9 cellular contexts compared by ENCODE assay signal in genomic region chr19:40689339-40690049, GRCh38. TPM values are rescaled to one million over a fixed set of nuclear protein-coding genes. Genes with fewer than 3 reads are reported as not detected.
DNase-seq lines count a peak whose midpoint lies in the region; ATAC-seq and TF ChIP-seq lines count a peak whose summit lies in the region.
"Had no signal": no experiment of that assay in that cellular context is flagged by ENCODE, and none has a peak within 500 bp of the region (broad histone marks: within the 10 kb centered on the region; RNA-seq: fewer than 3 reads in every experiment).

No MANE protein-coding gene starts in this region.

- H3K9me3 ChIP-seq in SJSA1 (replicated peaks) = no peaks in the 10 kb centered on the region

- DNase-seq in NCI-H1105 treated with DMSO at 0.1 percent for 48 hours (lab: John Stamatoyannopoulos, UW) (peak; percentile 6), NCI-H1105 (lab: John Stamatoyannopoulos, UW) (no peak), SJSA1 (ENCODE audit: low read depth in 1 of 2, low spot score in 2 of 2) (peak; percentile 52 to 71), glutamatergic neuron (peak; percentile 76), skeletal muscle cell (ENCODE audit: low read depth) (no peak), cerebellar nuclear complex (lab: John Stamatoyannopoulos, UW) (no peak), EL (no peak)
- DNase-seq: CD4-positive, CD25-positive, alpha-beta regulatory T cell had no signal

- peaks cover 12% of the 10 kb centered on the region for H3K9me3 Mint-ChIP-seq in glutamatergic neuron (ENCODE audit: unreplicated experiment)
- H3K9me3 Mint-ChIP-seq: CD4-positive, CD25-positive, alpha-beta regulatory T cell had no signal

- peak overlapping the region; percentile 87 for H3K4me3 ChIP-seq in SJSA1
- H3K4me3 ChIP-seq in skeletal muscle cell (ENCODE audit: low read depth, low read length) = peak overlapping the region; percentile 98

- peaks cover 36% of the 10 kb centered on the region for H3K36me3 ChIP-seq in SJSA1

- H3K27me3 Mint-ChIP-seq in glutamatergic neuron (ENCODE audit: unreplicated experiment) = peaks cover 9% of the 10 kb centered on the region
- H3K27me3 Mint-ChIP-seq: CD4-positive, CD25-positive, alpha-beta regulatory T cell had no signal

- H3K27ac ChIP-seq in SJSA1 = peak overlapping the region; percentile 94

- ATAC-seq in GM21723 (IDR thresholded peaks at IDR 0.05; ENCODE audit: unreplicated experiment) = no peak

- H3K4me1 Mint-ChIP-seq in glutamatergic neuron (ENCODE audit: low read depth, unreplicated experiment) = peaks cover 21% of the 10 kb centered on the region

- H3K4me1 ChIP-seq in SJSA1 (replicated peaks) = peaks cover 43% of the 10 kb centered on the region

- H3K27me3 ChIP-seq in SJSA1 (replicated peaks) = no peaks in the 10 kb centered on the region

- H3K36me3 Mint-ChIP-seq in glutamatergic neuron (ENCODE audit: unreplicated experiment) = peaks cover 11% of the 10 kb centered on the region

- H3K4me3 Mint-ChIP-seq in glutamatergic neuron (ENCODE audit: unreplicated experiment) = no peak overlapping the region

- TF ChIP-seq CTCF in glutamatergic neuron (IDR thresholded peaks at IDR 0.05; ENCODE audit: partially characterized antibody, unreplicated experiment) = no peak

- H3K27ac Mint-ChIP-seq in glutamatergic neuron (ENCODE audit: unreplicated experiment) = no peak overlapping the region
- H3K27ac Mint-ChIP-seq: CD4-positive, CD25-positive, alpha-beta regulatory T cell had no signal

RNA-seq across cellular contexts. Expression of gene NUMBL, which starts 1.0 kb away (rescaled TPM):
- 14.7 and 28.6 TPM in 2 replicates for total RNA-seq in SJSA1 (2014; rRNA removed; shearing (Covaris generic))
- 250 TPM for total RNA-seq in glutamatergic neuron (ENCODE audit: unreplicated experiment)

RNA-seq across cellular contexts. Expression of gene COQ8B, which starts 27.2 kb away (rescaled TPM):
- 29.2 and 83.7 TPM in 2 replicates for total RNA-seq in SJSA1 (2014; rRNA removed; shearing (Covaris generic))
- total RNA-seq in glutamatergic neuron (ENCODE audit: unreplicated experiment) = 49.9 TPM

RNA-seq across cellular contexts. Expression of gene ITPKC, which starts 27.4 kb away (rescaled TPM):
- 5.4 and 5.7 TPM in 2 replicates for total RNA-seq in SJSA1 (2014; rRNA removed; shearing (Covaris generic))
- total RNA-seq in glutamatergic neuron (ENCODE audit: unreplicated experiment) = 13.8 TPM

Comparison
In these comparisons a context has a peak if more than half of its experiments do, and no peak if none do; other contexts are left out.
1. DNase-seq: peak in NCI-H1105 treated with DMSO at 0.1 percent for 48 hours (single experiment), SJSA1 (2 of 2) and glutamatergic neuron (single experiment); none in NCI-H1105 (single experiment), skeletal muscle cell (single experiment), cerebellar nuclear complex (0 of 2) and EL (single experiment).